In genomic region chr20:53722515-53723036, GRCh38 we compare ENCODE assay signal across 26 cellular contexts.
"Had no signal": no experiment of that assay in that cellular context is flagged by ENCODE, and none has a peak within 500 bp of the region (broad histone marks: within the 10 kb centered on the region; RNA-seq: fewer than 3 reads in every experiment).

No MANE protein-coding gene starts in this region.

- H3K27ac ChIP-seq: breast epithelium, neutrophil, parathyroid adenoma, psoas muscle, sigmoid colon, stomach, suprapubic skin, tibial artery, upper lobe of right lung had no signal

- H3K4me3 Mint-ChIP-seq: activated B cell treated with CpG ODN at 0.5 μM for 24 hours; mesothelial cell of epicardium; nephron progenitor cell; stimulated activated effector memory CD8-positive, alpha-beta T cell treated with anti-CD3 and anti-CD28 coated beads, Interleukin-12 subunit alpha, Interleukin-12 subunit beta, amount 100 ng/mL, for 72 hours had no signal

- DNase-seq: activated B cell treated with CpG ODN at 0.5 μM for 24 hours; activated CD4-positive, alpha-beta T cell treated with anti-CD3 and anti-CD28 coated beads for 4 hours; activated naive CD4-positive, alpha-beta T cell; amniotic stem cell; central memory CD4-positive, alpha-beta T cell; foreskin fibroblast; head of caudate nucleus; hippocampal formation; left cardiac atrium; left ventricle myocardium superior; naive B cell; nephron progenitor cell; psoas muscle; sigmoid colon; small intestine; stimulated activated CD4-positive, alpha-beta T cell treated with anti-CD3 and anti-CD28 coated beads, Interleukin-4, amount 100 ng/mL, for 24 hours; stomach; tibial artery; upper lobe of right lung had no signal

- H3K27me3 Mint-ChIP-seq: activated B cell treated with CpG ODN at 0.5 μM for 24 hours, naive B cell had no signal

- H3K36me3 Mint-ChIP-seq: mesothelial cell of epicardium; naive B cell; stimulated activated effector memory CD8-positive, alpha-beta T cell treated with anti-CD3 and anti-CD28 coated beads, Interleukin-12 subunit alpha, Interleukin-12 subunit beta, amount 100 ng/mL, for 72 hours had no signal

- H3K9me3 ChIP-seq: breast epithelium, neutrophil, psoas muscle, sigmoid colon, stomach, suprapubic skin, tibial artery, upper lobe of right lung had no signal

- H3K27me3 ChIP-seq: breast epithelium, neutrophil, sigmoid colon, stomach, suprapubic skin, tibial artery, upper lobe of right lung had no signal

- H3K36me3 ChIP-seq: breast epithelium, neutrophil, sigmoid colon, stomach, suprapubic skin, tibial artery, upper lobe of right lung had no signal

- H3K4me1 ChIP-seq: breast epithelium, parathyroid adenoma, psoas muscle, stomach, suprapubic skin, tibial artery, upper lobe of right lung had no signal

- H3K9me3 Mint-ChIP-seq: activated B cell treated with CpG ODN at 0.5 μM for 24 hours; mesothelial cell of epicardium; naive B cell; nephron progenitor cell; stimulated activated effector memory CD8-positive, alpha-beta T cell treated with anti-CD3 and anti-CD28 coated beads, Interleukin-12 subunit alpha, Interleukin-12 subunit beta, amount 100 ng/mL, for 72 hours had no signal

- ATAC-seq: activated naive CD4-positive, alpha-beta T cell treated with anti-CD3 and anti-CD28 coated beads, Interleukin-2, amount 50 U/mL, for 72 hours; left cardiac atrium; left ventricle myocardium superior; psoas muscle; stimulated activated effector memory CD8-positive, alpha-beta T cell treated with anti-CD3 and anti-CD28 coated beads, Interleukin-12 subunit alpha, Interleukin-12 subunit beta, amount 100 ng/mL, for 72 hours; upper lobe of right lung had no signal

- H3K27ac Mint-ChIP-seq: activated B cell treated with CpG ODN at 0.5 μM for 24 hours; activated naive CD4-positive, alpha-beta T cell treated with anti-CD3 and anti-CD28 coated beads, Interleukin-2, amount 50 U/mL, for 72 hours; mesothelial cell of epicardium; nephron progenitor cell; stimulated activated effector memory CD8-positive, alpha-beta T cell treated with anti-CD3 and anti-CD28 coated beads, Interleukin-12 subunit alpha, Interleukin-12 subunit beta, amount 100 ng/mL, for 72 hours had no signal

- H3K4me3 ChIP-seq: breast epithelium, psoas muscle, sigmoid colon, stomach, suprapubic skin, tibial artery, upper lobe of right lung had no signal
